ENCODE assay signal across 10 cellular contexts in the genomic region with DNA sequence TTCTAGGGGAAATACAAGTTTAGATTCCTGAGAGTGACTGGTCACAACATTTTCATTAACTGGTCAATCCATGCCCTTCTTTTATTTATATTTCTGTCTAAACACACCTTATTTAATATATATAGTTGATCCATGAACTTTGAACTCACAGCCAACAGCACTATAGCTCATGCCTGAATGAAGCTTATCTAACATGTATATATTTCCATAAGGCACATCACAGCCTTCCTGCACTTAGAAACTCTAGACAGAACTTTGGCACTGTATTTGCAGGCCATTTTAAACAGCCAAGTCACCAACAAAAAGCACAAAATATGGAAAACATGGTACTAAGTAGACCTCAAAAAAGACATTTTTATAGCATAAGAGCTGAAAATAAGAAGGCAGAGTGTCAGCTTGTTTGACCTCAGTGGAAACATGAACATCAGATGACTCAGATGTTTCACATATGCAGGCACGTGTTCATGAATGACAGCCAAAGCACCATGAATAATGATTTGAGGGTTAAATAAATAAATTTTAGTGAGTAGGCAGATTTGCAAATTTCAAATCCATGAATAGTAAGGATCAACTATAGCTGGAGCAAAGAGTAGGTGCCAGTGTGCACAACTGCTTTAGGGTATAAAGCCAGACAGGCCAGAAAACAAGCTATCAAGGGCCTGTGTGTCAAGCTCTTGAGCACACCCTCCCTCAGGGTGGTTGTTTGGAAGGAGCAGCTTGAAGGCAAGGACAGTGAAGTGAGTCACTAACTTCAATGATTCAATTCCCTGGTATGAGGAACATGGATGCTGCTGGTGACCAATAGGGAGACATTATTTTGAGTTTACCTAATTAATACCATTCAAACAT.
DNase-seq lines count a peak whose midpoint lies in the region; ATAC-seq and TF ChIP-seq lines count a peak whose summit lies in the region.
"Had no signal": no experiment of that assay in that cellular context is flagged by ENCODE, and none has a peak within 500 bp of the region (broad histone marks: within the 10 kb centered on the region; RNA-seq: fewer than 3 reads in every experiment).

No MANE protein-coding gene starts in this region.

- 39 to 75% methylated on average over 1 of the region's 1 CpG for WGBS in transverse colon (ENCODE audit: low coverage in 1 of 2), 2 donors

- TF ChIP-seq CTCF in foreskin keratinocyte (conservative IDR thresholded peaks at IDR 0.05) (no peak), transverse colon (IDR thresholded peaks at IDR 0.05) (no peak)

- CTCF ChIA-PET in activated CD4-positive, alpha-beta T cell treated with anti-CD3 and anti-CD28 coated beads for 36 hours (lab: Charles Lee): interaction anchor here (0.7 to 4.2 kb wide), 7 partner anchors 9 to 175 kb away, joined by 3 to 32 read pairs (median 4); a partner anchor contains a TSS

- H3K4me1 Mint-ChIP-seq in activated CD4-positive, alpha-beta T cell treated with anti-CD3 and anti-CD28 coated beads for 36 hours: peaks cover 7% of the 10 kb centered on the region
- H3K4me1 Mint-ChIP-seq: activated B cell treated with CpG ODN at 0.5 μM for 24 hours, B cell had no signal

- peak; percentile 69 for ATAC-seq in activated CD4-positive, alpha-beta T cell treated with anti-CD3 and anti-CD28 coated beads for 36 hours
- ATAC-seq in foreskin keratinocyte (peak; percentile 94), GM19035 (IDR thresholded peaks at IDR 0.05; ENCODE audit: unreplicated experiment) (no peak)

- no peak for DNase-seq in activated CD4-positive, alpha-beta T cell treated with anti-CD3 and anti-CD28 coated beads for 36 hours
- no peak for DNase-seq in activated CD4-positive, alpha-beta T cell treated with anti-CD3 and anti-CD28 coated beads, Interleukin-2, amount 50 U/mL, for 4 hours
- DNase-seq in SK-MEL-5 (ENCODE audit: low read depth, low spot score) (peak; percentile 28), foreskin keratinocyte (peak; percentile 95 to 98), transverse colon (peak; percentile 11), caudate nucleus (lab: John Stamatoyannopoulos, UW) (no peak), NCI-H146 treated with DMSO at 0.1 percent for 48 hours (lab: John Stamatoyannopoulos, UW; ENCODE audit: unreplicated experiment) (no peak)
- DNase-seq: activated B cell treated with CpG ODN at 0.5 μM for 24 hours had no signal

- H3K27ac ChIP-seq in foreskin keratinocyte (peak overlapping the region; percentile 44), transverse colon (peak overlapping the region; percentile 14 to 43 (median 32)), caudate nucleus (ENCODE audit: low read depth, low read length) (no peak overlapping the region)

- in situ Hi-C loops in SK-MEL-5 (cut with HindIII; ENCODE audit: low pct_unique_long_range_greater_than_20kb, low sequenced_read_pairs) (no loop called here), transverse colon (cut with MboI; ENCODE audit: low pct_ligation_motif_present in 1 of 4, low pct_unique_long_range_greater_than_20kb in 1 of 4, low sequenced_read_pairs in 3 of 4) (loop anchor here in 1 of 4 donors (5.0 kb wide), 1 partner anchor 121 kb away; no protein-coding TSS in a partner anchor)

- no peaks in the 10 kb centered on the region for H3K27me3 ChIP-seq in foreskin keratinocyte
- no peaks in the 10 kb centered on the region for H3K27me3 ChIP-seq in transverse colon

- H3K9me3 ChIP-seq in transverse colon: no peaks in the 10 kb centered on the region

- no peaks in the 10 kb centered on the region for H3K9me3 Mint-ChIP-seq in activated CD4-positive, alpha-beta T cell treated with anti-CD3 and anti-CD28 coated beads for 36 hours (ENCODE audit: low read depth)
- H3K9me3 Mint-ChIP-seq: activated B cell treated with CpG ODN at 0.5 μM for 24 hours had no signal

- peaks cover 6% of the 10 kb centered on the region for H3K27me3 Mint-ChIP-seq in activated CD4-positive, alpha-beta T cell treated with anti-CD3 and anti-CD28 coated beads for 36 hours

- no peak for TF ChIP-seq POLR2A in transverse colon (IDR thresholded peaks at IDR 0.05)

- POLR2A ChIA-PET in activated CD4-positive, alpha-beta T cell treated with anti-CD3 and anti-CD28 coated beads for 36 hours (lab: Charles Lee): interaction anchor here (1.0 kb wide), 1 partner anchor 88 kb away, joined by 3 read pairs; no protein-coding TSS in a partner anchor

- H3K4me1 ChIP-seq in foreskin keratinocyte: peaks cover 35% of the 10 kb centered on the region
- peaks cover 0 to 17% (median 4%) of the 10 kb centered on the region in 4 donors for H3K4me1 ChIP-seq in transverse colon

- no peaks in the 10 kb centered on the region for H3K36me3 Mint-ChIP-seq in activated CD4-positive, alpha-beta T cell treated with anti-CD3 and anti-CD28 coated beads for 36 hours (ENCODE audit: low read depth)

- intact Hi-C loops in activated CD4-positive, alpha-beta T cell treated with anti-CD3 and anti-CD28 coated beads for 36 hours (cut with DNase I, micrococcal nuclease): no loop called here
- intact Hi-C loops in transverse colon (cut with DNase I; ENCODE audit: low total_unique reads): no loop called here

- no peak overlapping the region for H3K4me3 ChIP-seq in transverse colon

- no peaks in the 10 kb centered on the region for H3K36me3 ChIP-seq in transverse colon

- H3K27ac Mint-ChIP-seq in activated CD4-positive, alpha-beta T cell treated with anti-CD3 and anti-CD28 coated beads for 36 hours: no peak overlapping the region
- H3K27ac Mint-ChIP-seq: activated B cell treated with CpG ODN at 0.5 μM for 24 hours, B cell had no signal

- no peak for TF ChIP-seq EP300 in transverse colon (IDR thresholded peaks at IDR 0.05; ENCODE audit: low read depth)

- H3K4me3 Mint-ChIP-seq in activated CD4-positive, alpha-beta T cell treated with anti-CD3 and anti-CD28 coated beads for 36 hours: no peak overlapping the region
- H3K4me3 Mint-ChIP-seq: activated B cell treated with CpG ODN at 0.5 μM for 24 hours, B cell had no signal

Comparison
In these comparisons a context has a peak if more than half of its experiments do, and no peak if none do; other contexts are left out.
1. DNase-seq: peak in SK-MEL-5 (single experiment), foreskin keratinocyte (2 of 2) and transverse colon (single experiment); none in activated CD4-positive, alpha-beta T cell treated with anti-CD3 and anti-CD28 coated beads for 36 hours (single experiment), activated CD4-positive, alpha-beta T cell treated with anti-CD3 and anti-CD28 coated beads, Interleukin-2, amount 50 U/mL, for 4 hours (0 of 2), caudate nucleus (0 of 61) and NCI-H146 treated with DMSO at 0.1 percent for 48 hours (single experiment).